Comparison of ENCODE assay signal across 1 cellular context in the genomic region with DNA sequence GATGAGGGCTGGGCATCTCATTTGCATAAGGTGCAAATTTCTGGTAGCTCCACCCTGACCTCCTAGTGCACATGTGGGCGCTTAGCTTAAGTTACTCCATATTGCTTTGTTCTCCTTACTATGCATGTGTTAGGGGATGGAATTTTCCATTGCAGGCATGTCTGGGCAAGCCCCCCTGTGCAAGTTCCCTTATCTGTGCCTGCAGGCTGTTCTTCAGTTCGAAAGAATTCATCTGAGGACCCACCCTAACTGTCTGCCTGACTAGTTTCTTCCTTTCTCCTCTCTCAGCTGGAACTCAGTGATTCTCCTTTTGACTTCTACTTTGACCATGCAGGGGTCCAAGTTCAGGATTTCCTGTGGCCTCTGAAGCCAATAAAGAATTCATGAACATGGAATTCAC.
TF ChIP-seq lines count a peak whose summit lies in the region.

No MANE protein-coding gene starts in this region.

TF ChIP-seq in H1, 55 proteins besides CTCF, POLR2A, EP300 and RAD21:
- TF ChIP-seq SP1 (IDR thresholded peaks at IDR 0.05; ENCODE audit: low read depth, low read length) (0 out of 2 replicates have a peak, but pooled peaks have one; percentile 45), CTBP2 (IDR thresholded peaks at IDR 0.05; ENCODE audit: borderline replicate concordance, insufficient read depth, insufficient read length, low read length) (no peak)
TF ChIP-seq in H1: peak in this region for 1.
